21 cellular contexts compared by ENCODE assay signal in genomic region chr3:31289592-31289991, GRCh38.
DNase-seq lines count a peak whose midpoint lies in the region; ATAC-seq, FAIRE-seq and TF ChIP-seq lines count a peak whose summit lies in the region.
"Had no signal": no experiment of that assay in that cellular context is flagged by ENCODE, and none has a peak within 500 bp of the region (broad histone marks: within the 10 kb centered on the region; RNA-seq: fewer than 3 reads in every experiment).

No MANE protein-coding gene starts in this region.

- peak overlapping the region; percentile 14 for H2AFZ ChIP-seq in keratinocyte (ENCODE audit: control insufficient read depth, low read length)

- H3K4me1 Mint-ChIP-seq in activated naive CD8-positive, alpha-beta T cell treated with anti-CD3 and anti-CD28 coated beads, Interleukin-2, amount 10 ng/mL, durations not matched to agents 7 days and 5 days: peaks cover 13% of the 10 kb centered on the region
- peaks cover 13% of the 10 kb centered on the region for H3K4me1 Mint-ChIP-seq in activated naive CD8-positive, alpha-beta T cell treated with anti-CD3 and anti-CD28 coated beads for 36 hours
- peaks cover 34% of the 10 kb centered on the region for H3K4me1 Mint-ChIP-seq in stimulated activated effector memory CD8-positive, alpha-beta T cell treated with anti-CD3 and anti-CD28 coated beads, Interleukin-12 subunit alpha, Interleukin-12 subunit beta, amount 100 ng/mL, for 72 hours

- TF ChIP-seq POLR2A in uterus (IDR thresholded peaks at IDR 0.05): no peak

- H3K27me3 Mint-ChIP-seq in activated naive CD8-positive, alpha-beta T cell treated with anti-CD3 and anti-CD28 coated beads, Interleukin-2, amount 10 ng/mL, durations not matched to agents 7 days and 5 days: no peaks in the 10 kb centered on the region
- no peaks in the 10 kb centered on the region for H3K27me3 Mint-ChIP-seq in activated naive CD8-positive, alpha-beta T cell treated with anti-CD3 and anti-CD28 coated beads for 36 hours
- H3K27me3 Mint-ChIP-seq: progenitor cell of endocrine pancreas had no signal

- no peak for ATAC-seq in activated naive CD8-positive, alpha-beta T cell treated with anti-CD3 and anti-CD28 coated beads, Interleukin-2, amount 10 ng/mL, durations not matched to agents 7 days and 5 days (ENCODE audit: low read depth)
- ATAC-seq in RWPE2 (ENCODE audit: low read depth): no peak
- no peak for ATAC-seq in stimulated activated effector memory CD8-positive, alpha-beta T cell treated with anti-CD3 and anti-CD28 coated beads, Interleukin-12 subunit alpha, Interleukin-12 subunit beta, amount 100 ng/mL, for 72 hours
- ATAC-seq: left colon had no signal

- intact Hi-C loops in uterus (cut with DNase I; ENCODE audit: low total_unique reads): no loop called here

- DNase-seq in activated naive CD8-positive, alpha-beta T cell treated with anti-CD3 and anti-CD28 coated beads, Interleukin-2, amount 10 ng/mL, durations not matched to agents 7 days and 5 days: no peak
- DNase-seq in activated naive CD8-positive, alpha-beta T cell treated with anti-CD3 and anti-CD28 coated beads for 36 hours: no peak
- DNase-seq in RWPE2 (ENCODE audit: low spot score) (no peak), keratinocyte (ENCODE audit: low read depth, low spot score) (no peak), uterus (no peak), NCI-H2171 (lab: John Stamatoyannopoulos, UW) (no peak)
- DNase-seq in stimulated activated CD4-positive, alpha-beta T cell treated with anti-CD3 and anti-CD28 coated beads, Interleukin-15, amount 100 ng/mL, for 24 hours: no peak
- no peak for DNase-seq in stimulated activated effector memory CD8-positive, alpha-beta T cell treated with anti-CD3 and anti-CD28 coated beads, Interleukin-12 subunit alpha, Interleukin-12 subunit beta, amount 100 ng/mL, for 72 hours (ENCODE audit: low spot score in 2 of 2)
- DNase-seq: activated CD4-positive, alpha-beta T cell treated with anti-CD3 and anti-CD28 coated beads for 48 hours; activated T-cell treated with anti-CD3 and anti-CD28 coated beads, Interleukin-2, amount 50 U/mL, for 1 hour; adrenal gland; central memory CD4-positive, alpha-beta T cell; effector memory CD4-positive, alpha-beta T cell; left colon; NCI-H1105 treated with DMSO at 0.1 percent for 48 hours; SHP77 treated with DMSO at 0.1 percent for 48 hours; stimulated activated CD4-positive, alpha-beta T cell treated with anti-CD3 and anti-CD28 coated beads, Interleukin-12 subunit alpha, Interleukin-12 subunit beta, amount 100 ng/mL, for 4 hours; stimulated activated naive CD4-positive, alpha-beta T cell treated with Interleukin-2 at 50 U/mL for 16 hours had no signal

- H3K79me2 ChIP-seq in keratinocyte (ENCODE audit: control insufficient read depth, insufficient read depth, low read length): no peaks in the 10 kb centered on the region

- H3K9me1 ChIP-seq in keratinocyte (ENCODE audit: control insufficient read depth, extremely low read depth, insufficient read depth, low read length): no peaks in the 10 kb centered on the region

- POLR2A ChIA-PET in activated naive CD8-positive, alpha-beta T cell treated with anti-CD3 and anti-CD28 coated beads, Interleukin-2, amount 10 ng/mL, durations not matched to agents 7 days and 5 days (lab: Charles Lee): no interaction called here

- no peak overlapping the region for H3K4me3 Mint-ChIP-seq in activated naive CD8-positive, alpha-beta T cell treated with anti-CD3 and anti-CD28 coated beads, Interleukin-2, amount 10 ng/mL, durations not matched to agents 7 days and 5 days
- H3K4me3 Mint-ChIP-seq in activated naive CD8-positive, alpha-beta T cell treated with anti-CD3 and anti-CD28 coated beads for 36 hours: no peak overlapping the region
- no peak overlapping the region for H3K4me3 Mint-ChIP-seq in stimulated activated effector memory CD8-positive, alpha-beta T cell treated with anti-CD3 and anti-CD28 coated beads, Interleukin-12 subunit alpha, Interleukin-12 subunit beta, amount 100 ng/mL, for 72 hours
- H3K4me3 Mint-ChIP-seq: IgD-negative memory B cell had no signal

- no peak for TF ChIP-seq CTCF in RWPE2 (IDR thresholded peaks at IDR 0.05; ENCODE audit: poor library complexity, severe bottlenecking)
- no peak for TF ChIP-seq CTCF in keratinocyte (optimal IDR thresholded peaks at IDR 0.05 in 1 of 3, IDR thresholded peaks at IDR 0.05 in 1 of 3, conservative IDR thresholded peaks at IDR 0.05 in 1 of 3; ENCODE audit: extremely low read depth in 1 of 3, insufficient read depth in 2 of 3, low read length in 3 of 3)
- TF ChIP-seq CTCF in uterus (IDR thresholded peaks at IDR 0.05): no peak

- H3K36me3 ChIP-seq in RWPE2 (ENCODE audit: low read depth) (no peaks in the 10 kb centered on the region), keratinocyte (ENCODE audit: control insufficient read depth in 2 of 2, extremely low read depth in 1 of 2, insufficient read depth in 2 of 2, low read length in 2 of 2) (no peaks in the 10 kb centered on the region), uterus (no peaks in the 10 kb centered on the region)
- H3K36me3 ChIP-seq: adrenal gland had no signal

- H3K4me3 ChIP-seq in RWPE2 (ENCODE audit: severe bottlenecking) (no peak overlapping the region), keratinocyte (ENCODE audit: control insufficient read depth in 2 of 3, extremely low read depth in 1 of 3, insufficient read depth in 2 of 3, low read depth in 1 of 3, low read length in 3 of 3) (no peak overlapping the region), uterus (no peak overlapping the region)
- H3K4me3 ChIP-seq: adrenal gland had no signal

- no peaks in the 10 kb centered on the region for H3K27me3 ChIP-seq in RWPE2 (ENCODE audit: insufficient read depth, poor library complexity, severe bottlenecking)
- H3K27me3 ChIP-seq in keratinocyte (ENCODE audit: control insufficient read depth, extremely low read depth, insufficient read depth, low read length): no peaks in the 10 kb centered on the region
- no peaks in the 10 kb centered on the region for H3K27me3 ChIP-seq in uterus
- H3K27me3 ChIP-seq: adrenal gland had no signal

- H3K36me3 Mint-ChIP-seq in activated naive CD8-positive, alpha-beta T cell treated with anti-CD3 and anti-CD28 coated beads, Interleukin-2, amount 10 ng/mL, durations not matched to agents 7 days and 5 days: peaks cover 3% of the 10 kb centered on the region
- H3K36me3 Mint-ChIP-seq in activated naive CD8-positive, alpha-beta T cell treated with anti-CD3 and anti-CD28 coated beads for 36 hours: no peaks in the 10 kb centered on the region
- no peaks in the 10 kb centered on the region for H3K36me3 Mint-ChIP-seq in stimulated activated effector memory CD8-positive, alpha-beta T cell treated with anti-CD3 and anti-CD28 coated beads, Interleukin-12 subunit alpha, Interleukin-12 subunit beta, amount 100 ng/mL, for 72 hours

- FAIRE-seq in keratinocyte (lab: Jason Lieb, UNC): no peak
- FAIRE-seq: GM12891 had no signal

- H3K4me2 ChIP-seq in keratinocyte (ENCODE audit: control insufficient read depth, extremely low read depth, insufficient read depth, low read depth, low read length): no peak overlapping the region

- H3K9me3 ChIP-seq in RWPE2 (ENCODE audit: severe bottlenecking): no peaks in the 10 kb centered on the region
- H3K9me3 ChIP-seq in keratinocyte (ENCODE audit: control insufficient read depth, low read depth, low read length): no peaks in the 10 kb centered on the region
- no peaks in the 10 kb centered on the region for H3K9me3 ChIP-seq in uterus
- H3K9me3 ChIP-seq: adrenal gland had no signal

- H3K27ac ChIP-seq in RWPE2 (ENCODE audit: poor library complexity, severe bottlenecking) (peak overlapping the region; percentile 56), keratinocyte (ENCODE audit: control insufficient read depth, insufficient read depth, low read length) (no peak overlapping the region), uterus (peak overlapping the region; percentile 45 to 82)

- peaks cover 4% of the 10 kb centered on the region for H3K9me3 Mint-ChIP-seq in activated naive CD8-positive, alpha-beta T cell treated with anti-CD3 and anti-CD28 coated beads, Interleukin-2, amount 10 ng/mL, durations not matched to agents 7 days and 5 days
- H3K9me3 Mint-ChIP-seq in activated naive CD8-positive, alpha-beta T cell treated with anti-CD3 and anti-CD28 coated beads for 36 hours: no peaks in the 10 kb centered on the region
- no peaks in the 10 kb centered on the region for H3K9me3 Mint-ChIP-seq in stimulated activated effector memory CD8-positive, alpha-beta T cell treated with anti-CD3 and anti-CD28 coated beads, Interleukin-12 subunit alpha, Interleukin-12 subunit beta, amount 100 ng/mL, for 72 hours
- H3K9me3 Mint-ChIP-seq: IgD-negative memory B cell had no signal

- no peak overlapping the region for H3K9ac ChIP-seq in keratinocyte (ENCODE audit: control insufficient read depth, extremely low read depth, insufficient read depth, low read length)

- peak overlapping the region; percentile 35 for H3K27ac Mint-ChIP-seq in activated naive CD8-positive, alpha-beta T cell treated with anti-CD3 and anti-CD28 coated beads, Interleukin-2, amount 10 ng/mL, durations not matched to agents 7 days and 5 days
- no peak overlapping the region for H3K27ac Mint-ChIP-seq in activated naive CD8-positive, alpha-beta T cell treated with anti-CD3 and anti-CD28 coated beads for 36 hours
- H3K27ac Mint-ChIP-seq in stimulated activated effector memory CD8-positive, alpha-beta T cell treated with anti-CD3 and anti-CD28 coated beads, Interleukin-12 subunit alpha, Interleukin-12 subunit beta, amount 100 ng/mL, for 72 hours: no peak overlapping the region

- H3K4me1 ChIP-seq in RWPE2 (ENCODE audit: insufficient read depth, poor library complexity, severe bottlenecking) (peaks cover 38% of the 10 kb centered on the region), keratinocyte (ENCODE audit: control insufficient read depth, extremely low read depth, insufficient read depth, low read length) (peaks cover 47% of the 10 kb centered on the region), uterus (no peaks in the 10 kb centered on the region)

- dilution Hi-C loops in keratinocyte (cut with MboI; ENCODE audit: extremely low pct_ligation_motif_present, low sequenced_read_pairs): no loop called here

- H4K20me1 ChIP-seq in keratinocyte (ENCODE audit: control insufficient read depth, extremely low read depth, insufficient read depth, low read length): no peaks in the 10 kb centered on the region
